14 cellular contexts compared by ENCODE assay signal in the genomic region with DNA sequence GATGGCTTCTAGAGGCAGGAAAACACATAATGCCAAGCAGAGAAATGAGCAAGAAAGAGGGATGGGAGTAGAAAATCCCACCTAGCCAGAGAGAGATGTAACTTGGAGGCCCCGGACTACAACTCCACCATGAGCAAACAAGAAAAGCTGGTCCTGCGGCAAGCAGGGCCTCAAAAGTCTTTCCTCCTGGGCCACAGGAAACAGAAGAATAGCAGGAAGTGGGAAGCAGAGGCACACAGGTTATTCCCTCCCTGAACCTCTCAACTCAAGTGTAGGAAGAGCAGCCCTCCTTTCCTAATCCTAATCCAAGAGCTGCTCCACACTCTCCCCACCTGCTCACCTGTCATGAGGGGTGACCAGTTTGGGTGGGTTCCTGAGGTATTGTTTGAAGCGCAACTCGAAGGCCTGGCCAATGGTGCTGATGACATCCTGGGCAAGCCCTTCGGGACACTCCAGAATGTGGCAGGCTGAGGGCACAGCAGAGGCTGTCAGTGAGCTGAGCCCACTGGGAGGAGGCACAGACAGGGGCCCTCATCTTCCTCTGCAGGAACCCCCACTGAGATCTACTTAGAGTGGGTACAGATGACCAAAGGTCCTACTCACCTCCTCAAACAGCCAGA. TPM values are rescaled to one million over a fixed set of nuclear protein-coding genes. Genes with fewer than 3 reads are reported as not detected.
DNase-seq lines count a peak whose midpoint lies in the region; TF ChIP-seq lines count a peak whose summit lies in the region.
"Had no signal": no experiment of that assay in that cellular context is flagged by ENCODE, and none has a peak within 500 bp of the region (broad histone marks: within the 10 kb centered on the region; RNA-seq: fewer than 3 reads in every experiment).

No MANE protein-coding gene starts in this region.

- H3K4me3 ChIP-seq in AG10803 (ENCODE audit: low read length) = peak overlapping the region; percentile 20
- no peak overlapping the region for H3K4me3 ChIP-seq in SK-N-MC
- H3K4me3 ChIP-seq in esophagus muscularis mucosa = no peak overlapping the region
- no peak overlapping the region for H3K4me3 ChIP-seq in sigmoid colon
- H3K4me3 ChIP-seq: mucosa of descending colon, SJCRH30 had no signal

- intact Hi-C loops in esophagus muscularis mucosa (cut with DNase I) = no loop called here
- intact Hi-C loops in sigmoid colon (cut with DNase I) = no loop called here

- TF ChIP-seq CTCF in AG10803 (conservative IDR thresholded peaks at IDR 0.05; ENCODE audit: low read length) (no peak), esophagus muscularis mucosa (IDR thresholded peaks at IDR 0.05) (no peak), sigmoid colon (IDR thresholded peaks at IDR 0.05) (no peak)

- 70% methylated on average over 5 of the region's 5 CpGs for WGBS in esophagus muscularis mucosa
- 78 to 81% methylated on average over 5 of the region's 5 CpGs for WGBS in sigmoid colon, 2 donors

- H3K4me1 ChIP-seq in esophagus muscularis mucosa (peaks cover 56 to 75% (median 68%) of the 10 kb centered on the region in 4 donors), sigmoid colon (peaks cover 0 to 54% (median 51%) of the 10 kb centered on the region in 4 donors)

- peaks cover 54% of the 10 kb centered on the region for H3K36me3 ChIP-seq in SK-N-MC (ENCODE audit: insufficient read depth, low read length)
- peaks cover 23 to 68% (median 59%) of the 10 kb centered on the region in 4 donors for H3K36me3 ChIP-seq in esophagus muscularis mucosa
- H3K36me3 ChIP-seq in sigmoid colon = peaks cover 19 to 59% (median 42%) of the 10 kb centered on the region in 4 donors

- peak overlapping the region; percentile 22; the same call in 1 of the 2 replicates for H3K27ac ChIP-seq in SK-N-MC
- peak overlapping the region; percentile 96 to 98 (median 96) for H3K27ac ChIP-seq in esophagus muscularis mucosa (replicated peaks in 1 of 4)
- H3K27ac ChIP-seq in sigmoid colon = peak overlapping the region in 3 of 4 donors; percentile 41 to 98 (median 98)

- TF ChIP-seq POLR2A in esophagus muscularis mucosa (IDR thresholded peaks at IDR 0.05; ENCODE audit: low read depth) (no peak), sigmoid colon (IDR thresholded peaks at IDR 0.05) (no peak)

- no peaks in the 10 kb centered on the region for H3K9me3 ChIP-seq in SK-N-MC (ENCODE audit: low read depth, low read length)
- no peaks in the 10 kb centered on the region for H3K9me3 ChIP-seq in esophagus muscularis mucosa
- H3K9me3 ChIP-seq in sigmoid colon = no peaks in the 10 kb centered on the region
- H3K9me3 ChIP-seq: mucosa of descending colon, SJCRH30 had no signal

- DNase-seq in AG10803 (ENCODE audit: low read depth) (no peak), SK-N-MC (ENCODE audit: low read depth, low spot score) (no peak), esophagus muscularis mucosa (ENCODE audit: extremely low spot score) (no peak), sigmoid colon (no peak), COR-L47 (lab: John Stamatoyannopoulos, UW) (no peak), NCI-H82 treated with DMSO at 0.1 percent for 48 hours (lab: John Stamatoyannopoulos, UW; ENCODE audit: unreplicated experiment) (no peak), superior temporal gyrus (ENCODE audit: extremely low spot score) (no peak)
- DNase-seq in activated CD4-positive, alpha-beta T cell treated with anti-CD3 and anti-CD28 coated beads, Interleukin-2, amount 50 U/mL, for 1 hour = no peak
- DNase-seq: activated CD4-positive, alpha-beta T cell treated with anti-CD3 and anti-CD28 coated beads for 36 hours; effector CD8-positive, alpha-beta T cell; NCI-H1436 treated with DMSO at 0.1 percent for 48 hours; NCI-H526; SJCRH30 had no signal

- TF ChIP-seq EP300 in esophagus muscularis mucosa (IDR thresholded peaks at IDR 0.05) (no peak), sigmoid colon (IDR thresholded peaks at IDR 0.05) (no peak)

- H3K9ac ChIP-seq in SK-N-MC (ENCODE audit: insufficient read length) = no peak overlapping the region

- H3K27me3 ChIP-seq in esophagus muscularis mucosa = no peaks in the 10 kb centered on the region
- no peaks in the 10 kb centered on the region for H3K27me3 ChIP-seq in sigmoid colon
- H3K27me3 ChIP-seq: SJCRH30 had no signal

RNA-seq across cellular contexts. Expression of gene SHC1, which starts 3.1 kb away (rescaled TPM):
- total RNA-seq in esophagus muscularis mucosa = 100 to 1,000 TPM in 1 of 4 donors, 10 to 100 TPM in 3; 60.6 to 101 (median 93.4) TPM
- 10 to 100 TPM; 49.2 to 80.4 (median 57.0) TPM for total RNA-seq in sigmoid colon
- polyA plus RNA-seq in sigmoid colon = 10 to 100 TPM; 58.5 to 75.2 (median 63.1) TPM

RNA-seq across cellular contexts. Expression of gene PYGO2, which starts 5.9 kb away (rescaled TPM):
- 10 to 100 TPM; 20.2 to 35.3 (median 27.7) TPM for total RNA-seq in esophagus muscularis mucosa
- total RNA-seq in sigmoid colon = 10 to 100 TPM; 15.0 to 23.3 (median 16.6) TPM
- 10 to 100 TPM; 13.6 to 26.9 (median 16.8) TPM for polyA plus RNA-seq in sigmoid colon

RNA-seq across cellular contexts. Expression of gene CKS1B, which starts 7.0 kb away (rescaled TPM):
- total RNA-seq in esophagus muscularis mucosa = 10 to 100 TPM; 11.6 to 21.5 (median 18.8) TPM
- total RNA-seq in sigmoid colon = 10 to 100 TPM; 10.2 to 35.7 (median 25.7) TPM
- 100 to 1,000 TPM in 1 of 3 donors, 10 to 100 TPM in 2; 73.3 to 104 (median 95.5) TPM for polyA plus RNA-seq in sigmoid colon

RNA-seq across cellular contexts. Expression of gene PBXIP1, which starts 11.5 kb away (rescaled TPM):
- total RNA-seq in esophagus muscularis mucosa (100 to 1,000 TPM; 192 to 309 (median 238) TPM), sigmoid colon (100 to 1,000 TPM; 178 to 251 (median 201) TPM)
- polyA plus RNA-seq in sigmoid colon = 10 to 100 TPM in 2 of 3 donors, 1 to 10 TPM in 1; 8.3 to 66.2 (median 13.2) TPM

RNA-seq across cellular contexts. Expression of gene FLAD1, which starts 15.7 kb away (rescaled TPM):
- total RNA-seq in esophagus muscularis mucosa = 10 to 100 TPM; 19.5 to 29.6 (median 23.0) TPM
- total RNA-seq in sigmoid colon = 10 to 100 TPM; 17.5 to 22.8 (median 18.5) TPM
- 10 to 100 TPM; 24.6 to 36.5 (median 27.7) TPM for polyA plus RNA-seq in sigmoid colon

Comparison
In these comparisons a context has a peak if more than half of its experiments do, and no peak if none do; other contexts are left out.
1. H3K27ac ChIP-seq: peak in every context shown above with its lines; median percentile 98 in sigmoid colon; 96 in esophagus muscularis mucosa; 22 in SK-N-MC.